ENCODE assay signal across 9 cellular contexts in the genomic region with DNA sequence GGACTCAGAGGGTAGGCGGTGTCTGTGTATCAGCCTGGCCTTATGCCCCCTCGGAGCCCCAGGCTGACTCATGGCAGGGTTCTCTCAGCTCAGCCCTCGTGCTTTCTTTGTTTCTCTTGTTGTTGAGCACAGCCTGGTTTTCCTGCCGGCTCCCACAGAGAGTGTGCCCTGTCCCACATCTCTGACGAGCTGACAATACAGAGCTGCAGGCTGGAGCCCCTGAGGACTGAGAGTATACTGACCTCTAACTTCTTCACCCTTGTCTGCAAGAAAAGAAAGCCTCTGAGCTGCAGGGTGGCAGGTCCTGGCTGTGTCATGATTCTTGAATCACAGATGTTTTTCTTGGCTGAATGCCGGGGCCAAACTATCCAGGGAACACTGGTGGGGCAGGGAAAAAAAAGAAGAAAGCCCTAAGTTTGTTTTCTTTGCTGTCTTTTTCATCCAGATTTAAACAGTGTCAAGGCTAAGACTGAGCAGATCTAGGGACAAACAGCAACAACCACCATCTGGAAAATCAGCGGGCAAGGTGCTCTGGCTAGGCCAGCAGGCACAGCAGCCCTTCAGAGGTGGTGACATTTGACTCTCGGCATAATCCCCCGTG.
DNase-seq lines count a peak whose midpoint lies in the region; ATAC-seq and TF ChIP-seq lines count a peak whose summit lies in the region.
"Had no signal": no experiment of that assay in that cellular context is flagged by ENCODE, and none has a peak within 500 bp of the region (broad histone marks: within the 10 kb centered on the region; RNA-seq: fewer than 3 reads in every experiment).

No MANE protein-coding gene starts in this region.

- DNase-seq in Right ventricle myocardium superior (peak; percentile 48), right atrium auricular region (ENCODE audit: low spot score) (no peak), dermis microvascular lymphatic vessel endothelial cell (ENCODE audit: low read depth in 2 of 2) (peak; percentile 37 to 87), medulla oblongata (ENCODE audit: extremely low spot score) (peak; percentile 64), SIG-M5 treated with dmso at 0.1 percent for 504 hours (lab: John Stamatoyannopoulos, UW; ENCODE audit: unreplicated experiment) (no peak), sigmoid colon (no peak), NCI-H82 (lab: John Stamatoyannopoulos, UW) (no peak)
- DNase-seq: CD4-positive, CD25-positive, alpha-beta regulatory T cell had no signal

- TF ChIP-seq POLR2A in sigmoid colon (IDR thresholded peaks at IDR 0.05), result no peak

- ATAC-seq in Right ventricle myocardium superior (ENCODE audit: poor library complexity) (peak; percentile 69), GM18907 (IDR thresholded peaks at IDR 0.05; ENCODE audit: unreplicated experiment) (no peak)

- no peak for TF ChIP-seq EP300 in sigmoid colon (IDR thresholded peaks at IDR 0.05)

- H3K9me3 ChIP-seq in right atrium auricular region (no peaks in the 10 kb centered on the region), sigmoid colon (no peaks in the 10 kb centered on the region)

- no peak overlapping the region for H3K27ac ChIP-seq in right atrium auricular region
- H3K27ac ChIP-seq in sigmoid colon, result peak overlapping the region in 1 of 4 donors; percentile 41

- TF ChIP-seq CTCF in right atrium auricular region (IDR thresholded peaks at IDR 0.05) (no peak), sigmoid colon (IDR thresholded peaks at IDR 0.05) (no peak)

- H3K4me1 ChIP-seq in right atrium auricular region (peaks cover 0 to 9% of the 10 kb centered on the region in 2 donors), sigmoid colon (peaks cover 0 to 14% (median 11%) of the 10 kb centered on the region in 4 donors)

- H3K36me3 ChIP-seq in right atrium auricular region (no peaks in the 10 kb centered on the region), sigmoid colon (no peaks in the 10 kb centered on the region)

- no peak overlapping the region for H3K4me3 ChIP-seq in right atrium auricular region
- H3K4me3 ChIP-seq in sigmoid colon, result no peak overlapping the region

- WGBS in sigmoid colon, 2 donors, result 23 to 36% methylated on average over 9 of the region's 9 CpGs

- H3K27me3 ChIP-seq in right atrium auricular region (no peaks in the 10 kb centered on the region), sigmoid colon (no peaks in the 10 kb centered on the region)

- intact Hi-C loops in Right ventricle myocardium superior (cut with DNase I), result no loop called here
- intact Hi-C loops in sigmoid colon (cut with DNase I), result no loop called here

Comparison
In these comparisons a context has a peak if more than half of its experiments do, and no peak if none do; other contexts are left out.
1. DNase-seq: peak in Right ventricle myocardium superior (single experiment), dermis microvascular lymphatic vessel endothelial cell (2 of 2) and medulla oblongata (single experiment); none in right atrium auricular region (single experiment), SIG-M5 treated with dmso at 0.1 percent for 504 hours (single experiment), sigmoid colon (single experiment) and NCI-H82 (single experiment).